28 cellular contexts compared by ENCODE assay signal in the genomic region with DNA sequence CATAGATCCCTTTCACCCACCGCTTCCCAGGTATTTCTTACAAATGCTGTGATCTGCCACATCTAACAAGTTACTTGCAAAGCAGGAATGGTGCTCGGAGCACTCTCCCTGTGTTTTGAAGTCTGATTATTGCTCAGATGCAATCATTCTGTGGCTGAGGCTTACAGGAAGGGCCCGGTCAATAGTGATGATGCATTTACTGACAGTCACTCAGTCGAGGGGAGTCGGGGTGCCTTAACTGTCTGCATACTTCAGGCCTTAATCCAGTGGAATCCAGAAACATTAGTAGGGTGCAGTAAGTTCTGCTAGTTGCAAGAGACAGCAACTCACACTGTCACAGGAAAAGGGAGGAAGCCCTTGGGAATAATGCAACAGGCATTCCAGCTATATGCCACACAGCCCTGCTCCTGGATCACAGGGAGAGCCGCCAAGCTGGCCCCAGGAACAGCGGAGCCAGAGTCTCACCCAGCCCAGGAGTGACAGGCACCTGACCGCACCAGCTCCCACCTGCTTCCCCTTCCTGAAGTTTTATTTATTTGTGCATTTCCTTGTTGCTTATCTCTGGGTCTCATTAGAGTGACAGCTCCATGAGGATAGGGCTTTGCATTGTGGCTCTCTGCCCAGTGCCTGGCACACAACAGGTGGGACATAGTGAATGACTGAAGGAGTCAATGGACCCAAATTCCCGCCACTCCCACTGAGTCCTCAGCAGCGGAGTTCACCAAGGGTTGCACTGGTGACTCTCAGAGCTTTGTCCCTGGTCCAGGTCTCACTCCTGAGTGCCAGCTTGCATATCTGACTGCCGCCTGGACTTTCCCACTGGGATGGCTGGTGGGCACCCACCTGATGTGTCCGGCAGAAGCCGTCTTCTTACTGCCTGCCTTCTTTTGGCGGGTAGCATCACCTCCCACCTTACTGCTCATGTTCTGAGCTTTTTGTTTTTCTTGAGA.
DNase-seq lines count a peak whose midpoint lies in the region; ATAC-seq, FAIRE-seq and TF ChIP-seq lines count a peak whose summit lies in the region.
"Had no signal": no experiment of that assay in that cellular context is flagged by ENCODE, and none has a peak within 500 bp of the region (broad histone marks: within the 10 kb centered on the region; RNA-seq: fewer than 3 reads in every experiment).

No MANE protein-coding gene starts in this region.

- H3K36me3 Mint-ChIP-seq in activated CD4-positive, alpha-beta memory T cell treated with anti-CD3 and anti-CD28 coated beads, Interleukin-2, amount 10 ng/mL, durations not matched to agents 7 days and 5 days (ENCODE audit: low read depth): peaks cover 12% of the 10 kb centered on the region

- H3K4me3 Mint-ChIP-seq in activated CD4-positive, alpha-beta memory T cell treated with anti-CD3 and anti-CD28 coated beads, Interleukin-2, amount 10 ng/mL, durations not matched to agents 7 days and 5 days: no peak overlapping the region
- H3K4me3 Mint-ChIP-seq: activated CD8-positive, alpha-beta memory T cell treated with anti-CD3 and anti-CD28 coated beads, Interleukin-2, amount 10 ng/mL, durations not matched to agents 7 days and 5 days; central memory CD8-positive, alpha-beta T cell; memory B cell had no signal

- CTCF ChIA-PET in IMR-90 (lab: Yijun Ruan, JAX): interaction anchor here (0.7 kb wide), 1 partner anchor 26 kb away, joined by 3 read pairs; no protein-coding TSS in a partner anchor
- CTCF ChIA-PET in activated CD4-positive, alpha-beta memory T cell treated with anti-CD3 and anti-CD28 coated beads, Interleukin-2, amount 10 ng/mL, durations not matched to agents 7 days and 5 days (lab: Charles Lee): no interaction called here

- no peak overlapping the region for H2AK9ac ChIP-seq in IMR-90 (replicated peaks; ENCODE audit: low read depth, low read length, poor library complexity)

- H3K4me3 ChIP-seq in IMR-90 (ENCODE audit: insufficient read depth, low read depth, low read length) (no peak overlapping the region), colonic mucosa (no peak overlapping the region), pancreas (no peak overlapping the region), prostate gland (no peak overlapping the region)
- H3K4me3 ChIP-seq: BLaER1, esophagus squamous epithelium, HAP-1, right lobe of liver, tibial nerve had no signal

- H4K91ac ChIP-seq in IMR-90 (ENCODE audit: insufficient read depth, low read depth, low read length): no peak overlapping the region

- no peak overlapping the region for H3K27ac Mint-ChIP-seq in activated CD4-positive, alpha-beta memory T cell treated with anti-CD3 and anti-CD28 coated beads, Interleukin-2, amount 10 ng/mL, durations not matched to agents 7 days and 5 days
- H3K27ac Mint-ChIP-seq: activated CD8-positive, alpha-beta memory T cell treated with anti-CD3 and anti-CD28 coated beads, Interleukin-2, amount 10 ng/mL, durations not matched to agents 7 days and 5 days; memory B cell had no signal

- no peak for FAIRE-seq in pancreas (lab: Jason Lieb, UNC)
- FAIRE-seq: endometrium, frontal cortex, GM12892, RCC 7860 had no signal

- ATAC-seq in IMR-90 (ENCODE audit: low read depth): peak; percentile 72
- peak in 3 of 4 donors; percentile 60 to 76 (median 72) for ATAC-seq in pancreas
- ATAC-seq: activated CD8-positive, alpha-beta memory T cell treated with anti-CD3 and anti-CD28 coated beads, Interleukin-2, amount 10 ng/mL, durations not matched to agents 7 days and 5 days; right lobe of liver had no signal

- H3K4ac ChIP-seq in IMR-90 (ENCODE audit: low read depth, low read length): no peak overlapping the region

- DNase-seq in EH (ENCODE audit: low read depth) (peak; percentile 83), IMR-90 (peak; percentile 56), colonic mucosa (peak; percentile 56), pancreas (no peak), prostate gland (ENCODE audit: low spot score) (no peak), kidney glomerular epithelial cell (lab: John Stamatoyannopoulos, UW) (no peak)
- DNase-seq in activated CD4-positive, alpha-beta memory T cell treated with anti-CD3 and anti-CD28 coated beads, Interleukin-2, amount 10 ng/mL, durations not matched to agents 7 days and 5 days: no peak
- DNase-seq in activated CD4-positive, alpha-beta T cell treated with anti-CD3 and anti-CD28 coated beads for 48 hours: no peak
- DNase-seq: ACHN; activated CD4-positive, alpha-beta T cell treated with anti-CD3 and anti-CD28 coated beads, Interleukin-2, amount 50 U/mL, for 1 hour; activated CD8-positive, alpha-beta memory T cell treated with anti-CD3 and anti-CD28 coated beads, Interleukin-2, amount 10 ng/mL, durations not matched to agents 7 days and 5 days; activated T-cell treated with anti-CD3 and anti-CD28 coated beads, Interleukin-2, amount 50 U/mL, for 48 hours; DMS 273 treated with DMSO at 0.1 percent for 48 hours; esophagus squamous epithelium; NCI-H510A; posterior cingulate gyrus; SHP77 treated with DMSO at 0.1 percent for 48 hours; stimulated activated CD4-positive, alpha-beta T cell treated with anti-CD3 and anti-CD28 coated beads, Interleukin-4, amount 100 ng/mL, for 4 hours had no signal

- peaks cover 8 to 25% of the 10 kb centered on the region in 2 experiments for H3K79me1 ChIP-seq in IMR-90 (ENCODE audit: low read depth in 1 of 2, low read length in 2 of 2)

- intact Hi-C loops in IMR-90 (cut with micrococcal nuclease): no loop called here
- intact Hi-C loops in colonic mucosa (cut with DNase I): no loop called here
- intact Hi-C loops in pancreas (cut with DNase I): no loop called here
- intact Hi-C loops in prostate gland (cut with DNase I): no loop called here

- no peak overlapping the region for H3K14ac ChIP-seq in IMR-90 (replicated peaks; ENCODE audit: low read depth, low read length)

- peaks cover 7% of the 10 kb centered on the region for H3K9me1 ChIP-seq in IMR-90 (ENCODE audit: insufficient read depth, low read length)

- no peak overlapping the region for H4K5ac ChIP-seq in IMR-90 (ENCODE audit: low read depth, low read length)

- TF ChIP-seq POLR2A in IMR-90 (IDR thresholded peaks at IDR 0.05; ENCODE audit: low read depth, low read length) (no peak), prostate gland (IDR thresholded peaks at IDR 0.05) (no peak)

- peaks cover 29% of the 10 kb centered on the region for H3K36me3 ChIP-seq in IMR-90 (ENCODE audit: control insufficient read depth, insufficient read depth, low read length)
- H3K36me3 ChIP-seq in colonic mucosa: no peaks in the 10 kb centered on the region
- no peaks in the 10 kb centered on the region for H3K36me3 ChIP-seq in pancreas
- H3K36me3 ChIP-seq in prostate gland: no peaks in the 10 kb centered on the region
- H3K36me3 ChIP-seq: right lobe of liver had no signal

- no peak overlapping the region for H2AK5ac ChIP-seq in IMR-90 (ENCODE audit: low read depth, low read length)

- H3K9me3 Mint-ChIP-seq in activated CD4-positive, alpha-beta memory T cell treated with anti-CD3 and anti-CD28 coated beads, Interleukin-2, amount 10 ng/mL, durations not matched to agents 7 days and 5 days: peaks cover 6% of the 10 kb centered on the region
- H3K9me3 Mint-ChIP-seq: central memory CD8-positive, alpha-beta T cell had no signal

- H2BK120ac ChIP-seq in IMR-90 (ENCODE audit: low read depth, low read length): no peak overlapping the region

- H3K27ac ChIP-seq in IMR-90 (ENCODE audit: insufficient read depth, low read length) (no peak overlapping the region), colonic mucosa (peak overlapping the region; percentile 28), pancreas (no peak overlapping the region), prostate gland (no peak overlapping the region)
- H3K27ac ChIP-seq: BLaER1, esophagus squamous epithelium, right lobe of liver, tibial nerve had no signal

- in situ Hi-C loops in IMR-90 (cut with MboI; ENCODE audit: low sequenced_read_pairs): no loop called here

- H3K23ac ChIP-seq in IMR-90 (ENCODE audit: low read depth, low read length): no peak overlapping the region

- no peak for TF ChIP-seq RAD21 in IMR-90 (IDR thresholded peaks at IDR 0.05; ENCODE audit: low read length)

- H4K8ac ChIP-seq in IMR-90 (ENCODE audit: low read depth in 2 of 2, low read length in 2 of 2): no peak overlapping the region

- dilution Hi-C loops in IMR-90 (cut with HindIII; ENCODE audit: low sequenced_read_pairs, unreplicated experiment): no loop called here

- BruUV-seq in IMR-90 (replicated peaks; lab: Mats Ljungman, UMichigan): no TSS peak

- POLR2A ChIA-PET in IMR-90 (lab: Charles Lee; ENCODE audit: unreplicated experiment): no interaction called here
- POLR2A ChIA-PET in activated CD4-positive, alpha-beta memory T cell treated with anti-CD3 and anti-CD28 coated beads, Interleukin-2, amount 10 ng/mL, durations not matched to agents 7 days and 5 days (lab: Charles Lee): no interaction called here

- H3K27me3 ChIP-seq in IMR-90 (ENCODE audit: control insufficient read depth, insufficient read depth, low read length): no peaks in the 10 kb centered on the region
- no peaks in the 10 kb centered on the region for H3K27me3 ChIP-seq in colonic mucosa
- H3K27me3 ChIP-seq in pancreas: no peaks in the 10 kb centered on the region
- H3K27me3 ChIP-seq in prostate gland (replicated peaks; ENCODE audit: insufficient read depth): no peaks in the 10 kb centered on the region
- H3K27me3 ChIP-seq: BLaER1, esophagus squamous epithelium, right lobe of liver, tibial nerve had no signal

- H2BK5ac ChIP-seq in IMR-90 (ENCODE audit: low read depth, low read length, poor library complexity, severe bottlenecking): peak overlapping the region; percentile 49

- H3K4me1 ChIP-seq in IMR-90 (ENCODE audit: control insufficient read depth, insufficient read depth, low read length) (peaks cover 2% of the 10 kb centered on the region; the same call in 1 of the 2 replicates), colonic mucosa (no peaks in the 10 kb centered on the region), pancreas (peaks cover 0 to 4% (median 0%) of the 10 kb centered on the region in 3 donors), prostate gland (replicated peaks) (peaks cover 4% of the 10 kb centered on the region)
- H3K4me1 ChIP-seq: esophagus squamous epithelium, HAP-1, right lobe of liver, tibial nerve had no signal

- H2BK20ac ChIP-seq in IMR-90 (ENCODE audit: low read depth, low read length): no peak overlapping the region

- no peaks in the 10 kb centered on the region; the same call in 1 of the 2 replicates for H4K20me1 ChIP-seq in IMR-90 (ENCODE audit: insufficient read depth, low read length)

- H3K9ac ChIP-seq in IMR-90 (ENCODE audit: low read depth, low read length): no peak overlapping the region
- no peak overlapping the region for H3K9ac ChIP-seq in colonic mucosa (ENCODE audit: low read depth in 2 of 2, low read length in 2 of 2)
- H3K9ac ChIP-seq: BLaER1 had no signal

- H3K4me1 Mint-ChIP-seq in activated CD4-positive, alpha-beta memory T cell treated with anti-CD3 and anti-CD28 coated beads, Interleukin-2, amount 10 ng/mL, durations not matched to agents 7 days and 5 days: peaks cover 4% of the 10 kb centered on the region

- no peak overlapping the region for H3K18ac ChIP-seq in IMR-90 (ENCODE audit: low read depth, low read length)

- H3K9me3 ChIP-seq in IMR-90 (ENCODE audit: control insufficient read depth, insufficient read depth, low read length): peaks cover 9% of the 10 kb centered on the region
- H3K9me3 ChIP-seq in colonic mucosa: no peaks in the 10 kb centered on the region
- H3K9me3 ChIP-seq in pancreas: no peaks in the 10 kb centered on the region
- no peaks in the 10 kb centered on the region for H3K9me3 ChIP-seq in prostate gland
- H3K9me3 ChIP-seq: HAP-1, right lobe of liver had no signal

- H2AFZ ChIP-seq in IMR-90 (replicated peaks; ENCODE audit: low read length, poor library complexity): no peak overlapping the region

- no peak overlapping the region for H3K56ac ChIP-seq in IMR-90 (ENCODE audit: extremely low read depth, insufficient read depth, low read length)

- 100% methylated on average over 2 of the region's 14 CpGs; no CpG with 5 or more reads in 1 of the 2 experiments for WGBS in IMR-90 (ENCODE audit: extremely low coverage in 2 of 2, insufficient read length in 1 of 2), 2 experiments
- WGBS in pancreas, 2 donors: 88% methylated on average over 14 of the region's 14 CpGs
- WGBS in prostate gland: 94% methylated on average over 14 of the region's 14 CpGs

- no peak overlapping the region for H3K4me2 ChIP-seq in IMR-90 (ENCODE audit: low read depth, low read length)
- H3K4me2 ChIP-seq: BLaER1 had no signal

- H2BK15ac ChIP-seq in IMR-90 (ENCODE audit: low read depth, low read length): no peak overlapping the region

- TF ChIP-seq CTCF in IMR-90 (conservative IDR thresholded peaks at IDR 0.05; ENCODE audit: low read depth, low read length) (no peak), colonic mucosa (IDR thresholded peaks at IDR 0.05) (no peak), pancreas (IDR thresholded peaks at IDR 0.05) (no peak), prostate gland (IDR thresholded peaks at IDR 0.05) (no peak)

- H3K27me3 Mint-ChIP-seq in activated CD4-positive, alpha-beta memory T cell treated with anti-CD3 and anti-CD28 coated beads, Interleukin-2, amount 10 ng/mL, durations not matched to agents 7 days and 5 days: no peaks in the 10 kb centered on the region
- H3K27me3 Mint-ChIP-seq: activated CD8-positive, alpha-beta memory T cell treated with anti-CD3 and anti-CD28 coated beads, Interleukin-2, amount 10 ng/mL, durations not matched to agents 7 days and 5 days; central memory CD8-positive, alpha-beta T cell; memory B cell had no signal

Comparison
In these comparisons a context has a peak if more than half of its experiments do, and no peak if none do; other contexts are left out.
1. DNase-seq: peak in EH (single experiment), IMR-90 (single experiment) and colonic mucosa (single experiment); none in pancreas (0 of 6), prostate gland (single experiment), activated CD4-positive, alpha-beta memory T cell treated with anti-CD3 and anti-CD28 coated beads, Interleukin-2, amount 10 ng/mL, durations not matched to agents 7 days and 5 days (single experiment), activated CD4-positive, alpha-beta T cell treated with anti-CD3 and anti-CD28 coated beads for 48 hours (single experiment) and kidney glomerular epithelial cell (single experiment).